ENCODE assay signal across 12 cellular contexts in genomic region chr7:94649313-94649924, GRCh38. TPM values are rescaled to one million over a fixed set of nuclear protein-coding genes. Genes with fewer than 3 reads are reported as not detected.
A peak's percentile ranks its signal among the peaks of the same experiment; 100 is the strongest.
DNase-seq lines count a peak whose midpoint lies in the region; ATAC-seq and TF ChIP-seq lines count a peak whose summit lies in the region.
"Had no signal": no experiment of that assay in that cellular context is flagged by ENCODE, and none has a peak within 500 bp of the region (broad histone marks: within the 10 kb centered on the region; RNA-seq: fewer than 3 reads in every experiment).

No MANE protein-coding gene starts in this region.

- H2AFZ ChIP-seq in mesenchymal stem cell (ENCODE audit: low read depth, low read length), result no peak overlapping the region
- H2AFZ ChIP-seq in PC-3 (ENCODE audit: low read length), result no peak overlapping the region

- peaks cover 2% of the 10 kb centered on the region for H3K4me1 ChIP-seq in mesenchymal stem cell (ENCODE audit: control insufficient read depth, insufficient read depth, low read depth, low read length)
- H3K4me1 ChIP-seq in PC-3 (ENCODE audit: insufficient read depth, low read length), result peaks cover 26% of the 10 kb centered on the region
- H3K4me1 ChIP-seq in heart right ventricle, result peaks cover 0 to 8% (median 2%) of the 10 kb centered on the region in 9 donors
- H3K4me1 ChIP-seq: breast epithelium had no signal

- no peak overlapping the region for H2BK120ac ChIP-seq in mesenchymal stem cell (ENCODE audit: low read depth, low read length)

- H3K9ac ChIP-seq in mesenchymal stem cell (ENCODE audit: low read length) (peak overlapping the region; percentile 71), PC-3 (ENCODE audit: low read length) (no peak overlapping the region)

- H3K79me1 ChIP-seq in mesenchymal stem cell (replicated peaks; ENCODE audit: low read length, poor library complexity, severe bottlenecking), result peaks cover 3% of the 10 kb centered on the region

- no peak overlapping the region for H3K18ac ChIP-seq in mesenchymal stem cell (ENCODE audit: low read depth in 1 of 2, low read length in 2 of 2)

- H2AK5ac ChIP-seq in mesenchymal stem cell (ENCODE audit: low read length, severe bottlenecking), result no peak overlapping the region

- H4K8ac ChIP-seq in mesenchymal stem cell (ENCODE audit: low read length), result no peak overlapping the region

- CTCF ChIA-PET in PC-3 (lab: Charles Lee), result interaction anchor here (0.5 kb wide), 1 partner anchor 111 kb away, joined by 3 read pairs; no protein-coding TSS in a partner anchor

- no peak overlapping the region for H3K4ac ChIP-seq in mesenchymal stem cell (ENCODE audit: low read depth in 1 of 2, low read length in 2 of 2)

- H4K91ac ChIP-seq in mesenchymal stem cell (ENCODE audit: low read length), result no peak overlapping the region

- WGBS in mesenchymal stem cell, result 86% methylated on average over 4 of the region's 4 CpGs
- WGBS in heart right ventricle, 2 donors, result 49 to 53% methylated on average over 4 of the region's 4 CpGs

- ATAC-seq in GM18861 (IDR thresholded peaks at IDR 0.05; ENCODE audit: unreplicated experiment), result peak; percentile 85
- peak; percentile 93 for ATAC-seq in GM21786 (IDR thresholded peaks at IDR 0.05; ENCODE audit: unreplicated experiment)
- peak; percentile 88 for ATAC-seq in HG03575 (IDR thresholded peaks at IDR 0.05; ENCODE audit: extremely low read depth, insufficient number of reproducible peaks, low FRiP score, unreplicated experiment)
- ATAC-seq in PC-3, result no peak
- no peak for ATAC-seq in heart right ventricle

- POLR2A ChIA-PET in PC-3 (lab: Charles Lee; ENCODE audit: unreplicated experiment), result no interaction called here

- H3K4me2 ChIP-seq in mesenchymal stem cell (ENCODE audit: low read length, poor library complexity, severe bottlenecking), result no peak overlapping the region
- no peak overlapping the region for H3K4me2 ChIP-seq in PC-3 (ENCODE audit: low read length)

- H3K36me3 ChIP-seq in mesenchymal stem cell (ENCODE audit: control insufficient read depth in 1 of 2, insufficient read depth in 2 of 2, low read depth in 1 of 2, low read length in 2 of 2) (no peaks in the 10 kb centered on the region), PC-3 (ENCODE audit: low read depth, low read length) (no peaks in the 10 kb centered on the region; the same call in 1 of the 2 replicates), heart right ventricle (no peaks in the 10 kb centered on the region)
- H3K36me3 ChIP-seq: breast epithelium had no signal

- DNase-seq in mesenchymal stem cell (peak; percentile 26), PC-3 (no peak), DMS153 (lab: John Stamatoyannopoulos, UW) (no peak), occipital lobe (lab: John Stamatoyannopoulos, UW) (no peak), heart right ventricle (no peak)
- DNase-seq: activated CD4-positive, alpha-beta T cell treated with anti-CD3 and anti-CD28 coated beads, Interleukin-2, amount 50 U/mL, for 1 hour; HCEC 1CT; hippocampal formation had no signal

- H2BK15ac ChIP-seq in mesenchymal stem cell (ENCODE audit: low read depth, poor library complexity, severe bottlenecking), result no peak overlapping the region

- H2BK5ac ChIP-seq in mesenchymal stem cell (ENCODE audit: low read depth, low read length, poor library complexity, severe bottlenecking), result no peak overlapping the region

- intact Hi-C loops in PC-3 (cut with micrococcal nuclease) (no loop called here), heart right ventricle (cut with DNase I) (no loop called here)

- H3K27ac ChIP-seq in mesenchymal stem cell (ENCODE audit: low read length, poor library complexity, severe bottlenecking) (no peak overlapping the region), PC-3 (ENCODE audit: low read length) (no peak overlapping the region), heart right ventricle (no peak overlapping the region)
- H3K27ac ChIP-seq: breast epithelium had no signal

- H3K4me3 ChIP-seq in mesenchymal stem cell (ENCODE audit: insufficient read depth in 1 of 2, low read depth in 1 of 2, low read length in 2 of 2) (peak overlapping the region in 1 of 2 experiments; percentile 70), PC-3 (ENCODE audit: low read length) (no peak overlapping the region), heart right ventricle (no peak overlapping the region)

- H3K79me2 ChIP-seq in PC-3 (ENCODE audit: low read length), result peaks cover 85% of the 10 kb centered on the region

- H3K9me3 ChIP-seq in mesenchymal stem cell (ENCODE audit: control insufficient read depth, low read length), result no peaks in the 10 kb centered on the region
- H3K9me3 ChIP-seq in PC-3 (ENCODE audit: low read length), result no peaks in the 10 kb centered on the region
- no peaks in the 10 kb centered on the region for H3K9me3 ChIP-seq in heart right ventricle
- H3K9me3 ChIP-seq: breast epithelium had no signal

- no peaks in the 10 kb centered on the region for H3K9me2 ChIP-seq in PC-3 (replicated peaks; ENCODE audit: low read length)

- H4K20me1 ChIP-seq in PC-3 (ENCODE audit: low read length), result no peaks in the 10 kb centered on the region

- H3K23ac ChIP-seq in mesenchymal stem cell (ENCODE audit: low read length in 2 of 2), result no peak overlapping the region

- no peak overlapping the region for H2BK12ac ChIP-seq in mesenchymal stem cell (ENCODE audit: low read length in 2 of 2)

- no peaks in the 10 kb centered on the region for H3K27me3 ChIP-seq in mesenchymal stem cell (ENCODE audit: control insufficient read depth in 1 of 2, insufficient read depth in 1 of 2, low read length in 2 of 2)
- H3K27me3 ChIP-seq in PC-3 (ENCODE audit: low read length), result no peaks in the 10 kb centered on the region
- H3K27me3 ChIP-seq in heart right ventricle, result peaks cover 0 to 40% (median 12%) of the 10 kb centered on the region in 7 donors
- H3K27me3 ChIP-seq: breast epithelium had no signal

- no peak overlapping the region for H3K14ac ChIP-seq in mesenchymal stem cell (ENCODE audit: low read length in 2 of 2)

- no peak for TF ChIP-seq CTCF in PC-3 (conservative IDR thresholded peaks at IDR 0.05; ENCODE audit: low read depth, low read length)
- TF ChIP-seq CTCF in heart right ventricle (IDR thresholded peaks at IDR 0.05), result no peak

- BruUV-seq in PC-3 (replicated peaks; lab: Mats Ljungman, UMichigan), result no TSS peak

- peaks cover under 1% of the 10 kb centered on the region for H3F3A ChIP-seq in PC-3 (ENCODE audit: low read length, unreplicated experiment)

RNA-seq across cellular contexts. Expression of gene SGCE, which starts 6.5 kb away (rescaled TPM):
- 111 TPM for polyA plus RNA-seq in mesenchymal stem cell (2013, experiment 1 of 2)
- 130 TPM for polyA plus RNA-seq in mesenchymal stem cell (2013, experiment 2 of 2)
- total RNA-seq in PC-3 (2014; rRNA removed) (30.4 and 31.5 TPM in 2 replicates), occipital lobe (92.8 TPM), heart right ventricle (10 to 100 TPM; 19.0 to 31.1 (median 21.2) TPM)
- polyA plus RNA-seq in heart right ventricle, result 10 to 100 TPM; 11.5 to 16.8 TPM

Comparison
In these comparisons a context has a peak if more than half of its experiments do, and no peak if none do; other contexts are left out.
1. ATAC-seq: peak in GM18861 (single experiment), GM21786 (single experiment) and HG03575 (single experiment); none in PC-3 (single experiment) and heart right ventricle (0 of 8).